Comparison of ENCODE assay signal across 7 cellular contexts in the genomic region with DNA sequence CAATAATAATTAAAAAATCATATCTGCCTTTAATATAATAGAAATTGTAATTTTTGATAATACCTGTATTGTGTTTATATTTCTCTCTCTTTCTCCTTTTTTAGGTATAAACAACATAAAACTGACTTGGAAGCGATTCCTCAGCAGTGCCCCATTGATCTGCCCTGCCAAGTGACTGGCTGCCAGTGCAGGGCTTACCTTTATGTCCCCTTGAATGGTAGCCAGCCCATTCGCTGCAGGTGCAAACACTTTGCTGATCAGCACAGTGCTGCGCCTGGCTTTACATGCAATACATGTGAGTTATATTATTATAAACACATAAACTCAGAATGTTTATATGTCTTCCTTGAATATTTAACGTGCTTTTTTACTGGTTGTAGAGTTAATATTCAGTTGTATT.
"Had no signal": no experiment of that assay in that cellular context is flagged by ENCODE, and none has a peak within 500 bp of the region (broad histone marks: within the 10 kb centered on the region; RNA-seq: fewer than 3 reads in every experiment).

No MANE protein-coding gene starts in this region.

- DNase-seq: GDM1, GF-D8 had no signal

- FAIRE-seq: GM12878, GM12891, GM12892, GM18507, GM19239 had no signal

- ATAC-seq: GM12878 had no signal

- H3K4me3 ChIP-seq: GM12878 had no signal
